ENCODE assay signal across 10 cellular contexts in genomic region chr20:53001502-53002301, GRCh38. TPM values are rescaled to one million over a fixed set of nuclear protein-coding genes. Genes with fewer than 3 reads are reported as not detected.
A peak's percentile ranks its signal among the peaks of the same experiment; 100 is the strongest.
DNase-seq lines count a peak whose midpoint lies in the region; ATAC-seq and TF ChIP-seq lines count a peak whose summit lies in the region.
"Had no signal": no experiment of that assay in that cellular context is flagged by ENCODE, and none has a peak within 500 bp of the region (broad histone marks: within the 10 kb centered on the region; RNA-seq: fewer than 3 reads in every experiment).

No MANE protein-coding gene starts in this region.

- H3K9me3 Mint-ChIP-seq in activated CD4-positive, alpha-beta T cell treated with anti-CD3 and anti-CD28 coated beads, Interleukin-2, amount 10 ng/mL, durations not matched to agents 24 days and 14 days: no peaks in the 10 kb centered on the region
- no peaks in the 10 kb centered on the region for H3K9me3 Mint-ChIP-seq in activated T-cell treated with anti-CD3 and anti-CD28 coated beads, Interleukin-2, amount 50 U/mL, for 4 hours
- no peaks in the 10 kb centered on the region for H3K9me3 Mint-ChIP-seq in stimulated activated effector memory CD8-positive, alpha-beta T cell treated with anti-CD3 and anti-CD28 coated beads, Interleukin-12 subunit alpha, Interleukin-12 subunit beta, amount 100 ng/mL, for 72 hours
- H3K9me3 Mint-ChIP-seq in natural killer cell: no peaks in the 10 kb centered on the region

- peaks cover 21% of the 10 kb centered on the region for H3K36me3 Mint-ChIP-seq in activated CD4-positive, alpha-beta T cell treated with anti-CD3 and anti-CD28 coated beads, Interleukin-2, amount 10 ng/mL, durations not matched to agents 24 days and 14 days (ENCODE audit: low read depth)
- peaks cover 10% of the 10 kb centered on the region for H3K36me3 Mint-ChIP-seq in activated T-cell treated with anti-CD3 and anti-CD28 coated beads, Interleukin-2, amount 50 U/mL, for 4 hours (ENCODE audit: insufficient read depth)
- no peaks in the 10 kb centered on the region for H3K36me3 Mint-ChIP-seq in stimulated activated effector memory CD8-positive, alpha-beta T cell treated with anti-CD3 and anti-CD28 coated beads, Interleukin-12 subunit alpha, Interleukin-12 subunit beta, amount 100 ng/mL, for 72 hours
- no peaks in the 10 kb centered on the region for H3K36me3 Mint-ChIP-seq in natural killer cell

- intact Hi-C loops in activated CD4-positive, alpha-beta T cell treated with anti-CD3 and anti-CD28 coated beads, Interleukin-2, amount 10 ng/mL, durations not matched to agents 24 days and 14 days (cut with micrococcal nuclease): loop anchor here (1.0 to 2.0 kb wide), 4 partner anchors 21 to 69 kb away; no protein-coding TSS in a partner anchor
- intact Hi-C loops in natural killer cell (cut with micrococcal nuclease): no loop called here

- H3K4me1 Mint-ChIP-seq in activated CD4-positive, alpha-beta T cell treated with anti-CD3 and anti-CD28 coated beads, Interleukin-2, amount 10 ng/mL, durations not matched to agents 24 days and 14 days: peaks cover 38% of the 10 kb centered on the region
- peaks cover 64% of the 10 kb centered on the region for H3K4me1 Mint-ChIP-seq in activated T-cell treated with anti-CD3 and anti-CD28 coated beads, Interleukin-2, amount 50 U/mL, for 4 hours (ENCODE audit: low read depth)
- H3K4me1 Mint-ChIP-seq in stimulated activated effector memory CD8-positive, alpha-beta T cell treated with anti-CD3 and anti-CD28 coated beads, Interleukin-12 subunit alpha, Interleukin-12 subunit beta, amount 100 ng/mL, for 72 hours: peaks cover 10% of the 10 kb centered on the region
- H3K4me1 Mint-ChIP-seq in natural killer cell: no peaks in the 10 kb centered on the region

- TF ChIP-seq CTCF in natural killer cell (IDR thresholded peaks at IDR 0.05): no peak

- H3K4me3 Mint-ChIP-seq in activated CD4-positive, alpha-beta T cell treated with anti-CD3 and anti-CD28 coated beads, Interleukin-2, amount 10 ng/mL, durations not matched to agents 24 days and 14 days: peak overlapping the region; percentile 80
- peak overlapping the region; percentile 73 for H3K4me3 Mint-ChIP-seq in activated T-cell treated with anti-CD3 and anti-CD28 coated beads, Interleukin-2, amount 50 U/mL, for 4 hours
- H3K4me3 Mint-ChIP-seq in stimulated activated effector memory CD8-positive, alpha-beta T cell treated with anti-CD3 and anti-CD28 coated beads, Interleukin-12 subunit alpha, Interleukin-12 subunit beta, amount 100 ng/mL, for 72 hours: peak overlapping the region; percentile 12
- no peak overlapping the region for H3K4me3 Mint-ChIP-seq in natural killer cell

- ATAC-seq in HG02884 (IDR thresholded peaks at IDR 0.05; ENCODE audit: unreplicated experiment) (peak; percentile 72), natural killer cell (no peak)
- peak; percentile 68 to 72 for ATAC-seq in activated T-cell treated with anti-CD3 and anti-CD28 coated beads, Interleukin-2, amount 50 U/mL, for 4 hours
- no peak for ATAC-seq in stimulated activated effector memory CD8-positive, alpha-beta T cell treated with anti-CD3 and anti-CD28 coated beads, Interleukin-12 subunit alpha, Interleukin-12 subunit beta, amount 100 ng/mL, for 72 hours

- peak overlapping the region; percentile 98 for H3K27ac Mint-ChIP-seq in activated CD4-positive, alpha-beta T cell treated with anti-CD3 and anti-CD28 coated beads, Interleukin-2, amount 10 ng/mL, durations not matched to agents 24 days and 14 days
- peak overlapping the region; percentile 26 for H3K27ac Mint-ChIP-seq in stimulated activated effector memory CD8-positive, alpha-beta T cell treated with anti-CD3 and anti-CD28 coated beads, Interleukin-12 subunit alpha, Interleukin-12 subunit beta, amount 100 ng/mL, for 72 hours
- H3K27ac Mint-ChIP-seq in natural killer cell: no peak overlapping the region

- DNase-seq in activated CD4-positive, alpha-beta T cell treated with anti-CD3 and anti-CD28 coated beads, Interleukin-2, amount 10 ng/mL, durations not matched to agents 24 days and 14 days: peak; percentile 72
- no peak for DNase-seq in activated CD4-positive, alpha-beta T cell treated with anti-CD3 and anti-CD28 coated beads, Interleukin-2, amount 50 U/mL, for 48 hours
- DNase-seq in activated T-cell treated with anti-CD3 and anti-CD28 coated beads, Interleukin-2, amount 50 U/mL, for 4 hours: no peak
- DNase-seq in stimulated activated effector memory CD8-positive, alpha-beta T cell treated with anti-CD3 and anti-CD28 coated beads, Interleukin-12 subunit alpha, Interleukin-12 subunit beta, amount 100 ng/mL, for 72 hours (ENCODE audit: low spot score in 2 of 2): no peak
- DNase-seq in natural killer cell (no peak), HK-2 (ENCODE audit: unreplicated experiment) (no peak), hepatic stellate cell (ENCODE audit: low spot score) (no peak)
- DNase-seq: erythroblast, T-helper 9 cell had no signal

- H3K27me3 Mint-ChIP-seq in activated CD4-positive, alpha-beta T cell treated with anti-CD3 and anti-CD28 coated beads, Interleukin-2, amount 10 ng/mL, durations not matched to agents 24 days and 14 days: no peaks in the 10 kb centered on the region
- H3K27me3 Mint-ChIP-seq in activated T-cell treated with anti-CD3 and anti-CD28 coated beads, Interleukin-2, amount 50 U/mL, for 4 hours (ENCODE audit: low read depth): no peaks in the 10 kb centered on the region
- H3K27me3 Mint-ChIP-seq in natural killer cell (ENCODE audit: low read depth in 2 of 2): peaks cover 3 to 20% of the 10 kb centered on the region in 2 donors

RNA-seq across cellular contexts. Expression of gene TSHZ2, which starts 29.5 kb away (rescaled TPM):
- 28.0 and 29.5 TPM in 2 replicates for total RNA-seq in activated CD4-positive, alpha-beta T cell treated with anti-CD3 and anti-CD28 coated beads, Interleukin-2, amount 10 ng/mL, durations not matched to agents 24 days and 14 days
- 10 to 100 TPM in 1 of 3 donors, 1 to 10 TPM in 2; 8.1 to 19.3 (median 8.4) TPM for total RNA-seq in activated T-cell treated with anti-CD3 and anti-CD28 coated beads, Interleukin-2, amount 50 U/mL, for 4 hours
- 1 to 10 TPM in 2 of 3 donors, not detected in 1; 1.8 to 1.9 TPM for total RNA-seq in natural killer cell

Comparison
In these comparisons a context has a peak if more than half of its experiments do, and no peak if none do; other contexts are left out.
1. H3K27ac Mint-ChIP-seq: peak in activated CD4-positive, alpha-beta T cell treated with anti-CD3 and anti-CD28 coated beads, Interleukin-2, amount 10 ng/mL, durations not matched to agents 24 days and 14 days (single experiment) and stimulated activated effector memory CD8-positive, alpha-beta T cell treated with anti-CD3 and anti-CD28 coated beads, Interleukin-12 subunit alpha, Interleukin-12 subunit beta, amount 100 ng/mL, for 72 hours (single experiment); none in natural killer cell (0 of 2).
2. ATAC-seq: peak in HG02884 (single experiment) and activated T-cell treated with anti-CD3 and anti-CD28 coated beads, Interleukin-2, amount 50 U/mL, for 4 hours (2 of 2); none in stimulated activated effector memory CD8-positive, alpha-beta T cell treated with anti-CD3 and anti-CD28 coated beads, Interleukin-12 subunit alpha, Interleukin-12 subunit beta, amount 100 ng/mL, for 72 hours (single experiment) and natural killer cell (0 of 3).